Comparison of ENCODE assay signal across 12 cellular contexts in genomic region chr4:118918388-118918787, GRCh38. TPM values are rescaled to one million over a fixed set of nuclear protein-coding genes. Genes with fewer than 3 reads are reported as not detected.
DNase-seq lines count a peak whose midpoint lies in the region; ATAC-seq and TF ChIP-seq lines count a peak whose summit lies in the region.
"Had no signal": no experiment of that assay in that cellular context is flagged by ENCODE, and none has a peak within 500 bp of the region (broad histone marks: within the 10 kb centered on the region; RNA-seq: fewer than 3 reads in every experiment).

No MANE protein-coding gene starts in this region.

- no peaks in the 10 kb centered on the region for H3K27me3 Mint-ChIP-seq in chondrocyte (ENCODE audit: low read depth)

- TF ChIP-seq POLR2A in heart left ventricle (IDR thresholded peaks at IDR 0.05) (no peak), transverse colon (IDR thresholded peaks at IDR 0.05) (no peak)

- peaks cover 0 to 70% (median 45%) of the 10 kb centered on the region in 12 donors for H3K4me1 ChIP-seq in heart left ventricle
- peaks cover 3 to 32% (median 4%) of the 10 kb centered on the region in 4 donors for H3K4me1 ChIP-seq in transverse colon
- H3K4me1 ChIP-seq: spleen had no signal

- H3K36me3 ChIP-seq in heart left ventricle (no peaks in the 10 kb centered on the region), transverse colon (no peaks in the 10 kb centered on the region)
- H3K36me3 ChIP-seq: spleen had no signal

- in situ Hi-C loops in transverse colon (cut with MboI; ENCODE audit: low pct_ligation_motif_present in 1 of 4, low pct_unique_long_range_greater_than_20kb in 1 of 4, low sequenced_read_pairs in 3 of 4) = no loop called here

- no peaks in the 10 kb centered on the region for H3K9me3 Mint-ChIP-seq in chondrocyte (ENCODE audit: low read depth)

- H3K27ac Mint-ChIP-seq in chondrocyte (ENCODE audit: unreplicated experiment) = peak overlapping the region; percentile 85

- TF ChIP-seq CTCF in heart left ventricle (IDR thresholded peaks at IDR 0.05) (no peak), chondrocyte (IDR thresholded peaks at IDR 0.05) (no peak), transverse colon (IDR thresholded peaks at IDR 0.05) (no peak)

- H3K4me3 ChIP-seq in heart left ventricle (peak overlapping the region in 1 of 12 donors; percentile 5), transverse colon (no peak overlapping the region)
- H3K4me3 ChIP-seq: spleen had no signal

- intact Hi-C loops in heart left ventricle (cut with DNase I) = no loop called here
- intact Hi-C loops in Right ventricle myocardium superior (cut with DNase I) = no loop called here
- intact Hi-C loops in transverse colon (cut with DNase I; ENCODE audit: low total_unique reads) = no loop called here

- H3K27ac ChIP-seq in heart left ventricle (peak overlapping the region; percentile 23 to 94 (median 76)), transverse colon (peak overlapping the region; percentile 72 to 80 (median 77))
- H3K27ac ChIP-seq: 22Rv1 had no signal

- 38 to 64% (median 45%) methylated on average over 3 of the region's 3 CpGs for WGBS in heart left ventricle, 4 donors
- 52% methylated on average over 3 of the region's 3 CpGs for WGBS in transverse colon (ENCODE audit: low coverage in 1 of 2), 2 donors

- H3K4me1 Mint-ChIP-seq in chondrocyte (ENCODE audit: low read depth) = peaks cover 34% of the 10 kb centered on the region

- TF ChIP-seq EP300 in transverse colon (IDR thresholded peaks at IDR 0.05; ENCODE audit: low read depth) = no peak

- DNase-seq in heart left ventricle (no peak), Right ventricle myocardium superior (no peak), chondrocyte (ENCODE audit: low spot score) (no peak), kidney tubule cell (ENCODE audit: low spot score) (peak; percentile 84), transverse colon (no peak), NCI-H1092 (lab: John Stamatoyannopoulos, UW) (no peak)
- DNase-seq: activated gamma-delta T cell, NCI-H510A treated with DMSO at 0.1 percent for 48 hours, spleen had no signal

- peak overlapping the region; percentile 33 for H3K4me3 Mint-ChIP-seq in chondrocyte (ENCODE audit: unreplicated experiment)

- H3K36me3 Mint-ChIP-seq in chondrocyte (ENCODE audit: low read depth) = no peaks in the 10 kb centered on the region

- ATAC-seq in heart left ventricle (peak in 1 of 4 donors; percentile 34), Right ventricle myocardium superior (ENCODE audit: poor library complexity) (no peak), HG03097 (IDR thresholded peaks at IDR 0.05; ENCODE audit: low FRiP score, unreplicated experiment) (no peak), HG02884 (IDR thresholded peaks at IDR 0.05; ENCODE audit: unreplicated experiment) (no peak)

- H3K9me3 ChIP-seq in heart left ventricle = no peaks in the 10 kb centered on the region
- no peaks in the 10 kb centered on the region for H3K9me3 ChIP-seq in transverse colon
- H3K9me3 ChIP-seq: spleen had no signal

- no peaks in the 10 kb centered on the region for H3K27me3 ChIP-seq in heart left ventricle
- H3K27me3 ChIP-seq in transverse colon = no peaks in the 10 kb centered on the region
- H3K27me3 ChIP-seq: spleen had no signal

RNA-seq across cellular contexts. Expression of gene SYNPO2, which starts 29.7 kb away (rescaled TPM):
- total RNA-seq in heart left ventricle (100 to 1,000 TPM; 151 to 290 (median 247) TPM), Right ventricle myocardium superior (196 TPM), chondrocyte (12.3 to 21.5 TPM (median 20.7 TPM) in 3 replicates), transverse colon (100 to 1,000 TPM in 3 of 4 donors, 10 to 100 TPM in 1; 99.7 to 400 (median 145) TPM)
- polyA plus RNA-seq in heart left ventricle = 10 to 100 TPM; 31.2 to 72.4 TPM
